8 cellular contexts compared by ENCODE assay signal in genomic region chr17:35051579-35052239, GRCh38. TPM values are rescaled to one million over a fixed set of nuclear protein-coding genes. Genes with fewer than 3 reads are reported as not detected.
DNase-seq lines count a peak whose midpoint lies in the region; ATAC-seq and TF ChIP-seq lines count a peak whose summit lies in the region.

No MANE protein-coding gene starts in this region.

- no peak for DNase-seq in activated T-cell treated with anti-CD3 and anti-CD28 coated beads, Interleukin-2, amount 50 U/mL, for 72 hours
- DNase-seq in activated T-cell treated with anti-CD3 and anti-CD28 coated beads, Interleukin-2, amount 50 U/mL, for 48 hours = no peak
- DNase-seq in hepatocyte (ENCODE audit: low spot score) (peak; percentile 24), tibial nerve (ENCODE audit: low spot score in 2 of 2) (no peak), posterior cingulate gyrus (no peak)

- H3K9me2 ChIP-seq in hepatocyte (replicated peaks; ENCODE audit: insufficient read depth) = no peaks in the 10 kb centered on the region

- H3K27me3 ChIP-seq in hepatocyte (no peaks in the 10 kb centered on the region), tibial nerve (no peaks in the 10 kb centered on the region)

- WGBS in hepatocyte (ENCODE audit: low lambda C conversion rate, missing lambda C conversion rate) = 58% methylated on average over 6 of the region's 6 CpGs
- WGBS in tibial nerve, 2 donors = 31 to 38% methylated on average over 6 of the region's 6 CpGs

- H3K4me3 Mint-ChIP-seq in activated T-cell treated with anti-CD3 and anti-CD28 coated beads, Interleukin-2, amount 50 U/mL, for 72 hours = peak overlapping the region; percentile 72 to 92
- peak overlapping the region; percentile 69 for H3K4me3 Mint-ChIP-seq in T-helper 1 cell treated with Interleukin-12 subunit alpha and Interleukin-12 subunit beta and Interleukin-4 antibody, amounts not matched to agents 30 μg/mL and 1 μg/mL, for 36 hours

- peaks cover 77% of the 10 kb centered on the region for H3K4me1 Mint-ChIP-seq in activated T-cell treated with anti-CD3 and anti-CD28 coated beads, Interleukin-2, amount 50 U/mL, for 72 hours (ENCODE audit: low read depth)
- peaks cover 57% of the 10 kb centered on the region for H3K4me1 Mint-ChIP-seq in T-helper 1 cell treated with Interleukin-12 subunit alpha and Interleukin-12 subunit beta and Interleukin-4 antibody, amounts not matched to agents 30 μg/mL and 1 μg/mL, for 36 hours (ENCODE audit: low read depth)

- intact Hi-C loops in posterior cingulate gyrus (cut with DNase I) = no loop called here

- peaks cover 73% of the 10 kb centered on the region for H3K79me2 ChIP-seq in hepatocyte

- peaks cover 3 to 6% of the 10 kb centered on the region in 2 donors for H3K36me3 Mint-ChIP-seq in activated T-cell treated with anti-CD3 and anti-CD28 coated beads, Interleukin-2, amount 50 U/mL, for 72 hours (ENCODE audit: insufficient read depth in 2 of 2)
- H3K36me3 Mint-ChIP-seq in T-helper 1 cell treated with Interleukin-12 subunit alpha and Interleukin-12 subunit beta and Interleukin-4 antibody, amounts not matched to agents 30 μg/mL and 1 μg/mL, for 36 hours (ENCODE audit: low read depth) = peaks cover 31% of the 10 kb centered on the region

- peak overlapping the region; percentile 96 for H3K27ac Mint-ChIP-seq in activated T-cell treated with anti-CD3 and anti-CD28 coated beads, Interleukin-2, amount 50 U/mL, for 72 hours
- H3K27ac Mint-ChIP-seq in T-helper 1 cell treated with Interleukin-12 subunit alpha and Interleukin-12 subunit beta and Interleukin-4 antibody, amounts not matched to agents 30 μg/mL and 1 μg/mL, for 36 hours = peak overlapping the region; percentile 85

- H3K9me3 ChIP-seq in hepatocyte (ENCODE audit: low read depth) = no peaks in the 10 kb centered on the region
- no peaks in the 10 kb centered on the region for H3K9me3 ChIP-seq in tibial nerve

- peaks cover 14% of the 10 kb centered on the region for H4K20me1 ChIP-seq in hepatocyte (ENCODE audit: insufficient read depth, poor library complexity, severe bottlenecking)

- H3K36me3 ChIP-seq in hepatocyte (replicated peaks; ENCODE audit: insufficient read depth, low read depth) = no peaks in the 10 kb centered on the region
- no peaks in the 10 kb centered on the region for H3K36me3 ChIP-seq in tibial nerve

- TF ChIP-seq CTCF in hepatocyte (IDR thresholded peaks at IDR 0.05; ENCODE audit: poor library complexity) = no peak
- no peak for TF ChIP-seq CTCF in tibial nerve (IDR thresholded peaks at IDR 0.05)

- ATAC-seq in activated T-cell treated with anti-CD3 and anti-CD28 coated beads, Interleukin-2, amount 50 U/mL, for 72 hours (replicated peaks in 1 of 2) = peak; percentile 30 to 49
- no peak for ATAC-seq in GM19455 (IDR thresholded peaks at IDR 0.05; ENCODE audit: unreplicated experiment)
- ATAC-seq in GM19328 (IDR thresholded peaks at IDR 0.05; ENCODE audit: unreplicated experiment) = no peak

- H3K4me1 ChIP-seq in hepatocyte (ENCODE audit: insufficient read depth) (peaks cover 33% of the 10 kb centered on the region), tibial nerve (peaks cover 0 to 35% (median 25%) of the 10 kb centered on the region in 4 donors)

- TF ChIP-seq POLR2A in tibial nerve (IDR thresholded peaks at IDR 0.05) = no peak

- no peaks in the 10 kb centered on the region for H3K9me3 Mint-ChIP-seq in activated T-cell treated with anti-CD3 and anti-CD28 coated beads, Interleukin-2, amount 50 U/mL, for 72 hours
- no peaks in the 10 kb centered on the region for H3K9me3 Mint-ChIP-seq in T-helper 1 cell treated with Interleukin-12 subunit alpha and Interleukin-12 subunit beta and Interleukin-4 antibody, amounts not matched to agents 30 μg/mL and 1 μg/mL, for 36 hours

- peak overlapping the region; percentile 80 for H3K27ac ChIP-seq in hepatocyte
- peak overlapping the region in 3 of 4 donors; percentile 69 to 79 (median 70) for H3K27ac ChIP-seq in tibial nerve

- peak overlapping the region; percentile 70 for H3K4me2 ChIP-seq in hepatocyte

- H3K27me3 Mint-ChIP-seq in activated T-cell treated with anti-CD3 and anti-CD28 coated beads, Interleukin-2, amount 50 U/mL, for 72 hours (ENCODE audit: low read depth) = no peaks in the 10 kb centered on the region
- H3K27me3 Mint-ChIP-seq in T-helper 1 cell treated with Interleukin-12 subunit alpha and Interleukin-12 subunit beta and Interleukin-4 antibody, amounts not matched to agents 30 μg/mL and 1 μg/mL, for 36 hours (ENCODE audit: low read depth) = no peaks in the 10 kb centered on the region

- no peak overlapping the region for H2AFZ ChIP-seq in hepatocyte

- H3K4me3 ChIP-seq in hepatocyte = no peak overlapping the region
- H3K4me3 ChIP-seq in tibial nerve = peak overlapping the region in 1 of 4 donors; percentile 10

- TF ChIP-seq EP300 in tibial nerve (IDR thresholded peaks at IDR 0.05) = no peak

RNA-seq across cellular contexts. Expression of gene RFFL, which starts 11.8 kb away (rescaled TPM):
- total RNA-seq in activated T-cell treated with anti-CD3 and anti-CD28 coated beads, Interleukin-2, amount 50 U/mL, for 72 hours = 10 to 100 TPM; 47.7 to 50.0 TPM
- 22.7 and 22.9 TPM in 2 replicates for total RNA-seq in hepatocyte
- polyA plus RNA-seq in hepatocyte = 12.9 and 14.0 TPM in 2 replicates
- total RNA-seq in tibial nerve = 10 to 100 TPM; 10.8 to 41.3 (median 17.2) TPM

Comparison
In these comparisons a context has a peak if more than half of its experiments do, and no peak if none do; other contexts are left out.
1. ATAC-seq: peak in activated T-cell treated with anti-CD3 and anti-CD28 coated beads, Interleukin-2, amount 50 U/mL, for 72 hours (2 of 2); none in GM19455 (single experiment) and GM19328 (single experiment).